17 cellular contexts compared by ENCODE assay signal in the genomic region with DNA sequence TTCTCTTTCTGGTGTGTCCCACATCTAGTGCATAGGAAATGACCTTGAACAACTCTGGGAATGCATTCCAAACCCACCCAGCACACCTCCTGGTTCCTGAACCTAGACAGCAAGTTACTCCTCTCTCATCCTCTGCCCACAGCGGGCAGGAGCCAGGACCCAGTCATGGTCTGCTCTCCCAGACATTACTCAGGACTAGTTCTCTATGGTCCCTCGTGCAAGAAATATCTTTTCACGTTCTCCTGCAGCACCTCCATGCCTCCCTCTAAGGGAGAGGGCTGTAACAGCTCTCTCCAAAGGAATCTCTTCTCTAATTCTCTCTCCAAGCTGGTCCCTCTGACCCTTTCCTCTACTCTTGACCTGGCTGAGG. TPM values are rescaled to one million over a fixed set of nuclear protein-coding genes. Genes with fewer than 3 reads are reported as not detected.
DNase-seq lines count a peak whose midpoint lies in the region; ATAC-seq, FAIRE-seq and TF ChIP-seq lines count a peak whose summit lies in the region.
"Had no signal": no experiment of that assay in that cellular context is flagged by ENCODE, and none has a peak within 500 bp of the region (broad histone marks: within the 10 kb centered on the region; RNA-seq: fewer than 3 reads in every experiment).

No MANE protein-coding gene starts in this region.

- no peak for TF ChIP-seq EP300 in stomach (IDR thresholded peaks at IDR 0.05)

- H3K36me3 ChIP-seq in body of pancreas (replicated peaks in 1 of 2; ENCODE audit: insufficient read depth in 1 of 2, low read depth in 2 of 2) (no peaks in the 10 kb centered on the region), kidney (ENCODE audit: control insufficient read depth in 1 of 2, insufficient read depth in 2 of 2, low read length in 2 of 2) (no peaks in the 10 kb centered on the region), stomach (no peaks in the 10 kb centered on the region), WERI-Rb-1 (no peaks in the 10 kb centered on the region), mucosa of descending colon (ENCODE audit: low read depth) (no peaks in the 10 kb centered on the region)
- H3K36me3 ChIP-seq: left ventricle myocardium inferior had no signal

- DNase-seq in HT-29 (ENCODE audit: low spot score): peak; percentile 11
- DNase-seq in body of pancreas: no peak
- no peak for DNase-seq in kidney
- no peak for DNase-seq in stomach
- DNase-seq in WERI-Rb-1: no peak
- no peak for DNase-seq in midbrain (lab: John Stamatoyannopoulos, UW)
- no peak for DNase-seq in mucosa of descending colon
- DNase-seq: activated naive CD8-positive, alpha-beta T cell treated with anti-CD3 and anti-CD28 coated beads, Interleukin-2, amount 10 ng/mL, durations not matched to agents 7 days and 5 days; C1 segment of cervical spinal cord; effector CD4-positive, alpha-beta T cell; left ventricle myocardium inferior; NCI-H1694; NCI-H524 treated with DMSO at 0.1 percent for 48 hours; SHP77; stimulated activated CD4-positive, alpha-beta T cell treated with anti-CD3 and anti-CD28 coated beads, Interleukin-1b, Interleukin-23, amount 100 ng/mL, for 48 hours had no signal

- ATAC-seq in body of pancreas (no peak), HG03521 (IDR thresholded peaks at IDR 0.05; ENCODE audit: unreplicated experiment) (no peak), mucosa of descending colon (no peak)

- no peak overlapping the region for H3K9ac ChIP-seq in kidney (ENCODE audit: low read length in 2 of 2)
- H3K9ac ChIP-seq: KMS-11 had no signal

- H3K27ac ChIP-seq in body of pancreas: peak overlapping the region in 3 of 4 donors; percentile 86 to 88 (median 88)
- peak overlapping the region; percentile 15 to 35 for H3K27ac ChIP-seq in kidney (ENCODE audit: low read depth in 2 of 2, low read length in 2 of 2)
- peak overlapping the region in 4 of 5 donors; percentile 84 to 92 (median 89) for H3K27ac ChIP-seq in stomach
- no peak overlapping the region for H3K27ac ChIP-seq in WERI-Rb-1
- H3K27ac ChIP-seq: KMS-11 had no signal

- 95 to 98% methylated on average over 3 of the region's 3 CpGs for WGBS in body of pancreas, 2 donors
- 92 to 98% (median 94%) methylated on average over 3 of the region's 3 CpGs for WGBS in stomach, 5 donors

- no peak for TF ChIP-seq POLR2A in body of pancreas (IDR thresholded peaks at IDR 0.05)
- TF ChIP-seq POLR2A in stomach (IDR thresholded peaks at IDR 0.05): no peak

- TF ChIP-seq CTCF in body of pancreas (IDR thresholded peaks at IDR 0.05): no peak
- TF ChIP-seq CTCF in kidney (IDR thresholded peaks at IDR 0.05; ENCODE audit: borderline replicate concordance, extremely low read depth, insufficient read depth): no peak
- no peak for TF ChIP-seq CTCF in stomach (IDR thresholded peaks at IDR 0.05)
- no peak for TF ChIP-seq CTCF in WERI-Rb-1 (IDR thresholded peaks at IDR 0.05; ENCODE audit: low read depth, low read length)
- TF ChIP-seq CTCF in mucosa of descending colon (IDR thresholded peaks at IDR 0.05): no peak

- FAIRE-seq in kidney (lab: Jason Lieb, UNC): no peak

- H3K4me3 ChIP-seq in body of pancreas (no peak overlapping the region), kidney (ENCODE audit: low read length in 2 of 2) (no peak overlapping the region), stomach (no peak overlapping the region), WERI-Rb-1 (ENCODE audit: low read depth, low read length) (no peak overlapping the region), mucosa of descending colon (no peak overlapping the region)
- H3K4me3 ChIP-seq: left ventricle myocardium inferior had no signal

- H3K4me1 ChIP-seq in body of pancreas (peaks cover 33% of the 10 kb centered on the region), kidney (ENCODE audit: control insufficient read depth in 1 of 2, insufficient read depth in 1 of 2, low read depth in 1 of 2, low read length in 2 of 2) (peaks cover 14 to 26% of the 10 kb centered on the region in 2 donors), stomach (peaks cover 14 to 63% (median 42%) of the 10 kb centered on the region in 4 donors), mucosa of descending colon (ENCODE audit: low read depth) (peaks cover 3% of the 10 kb centered on the region)

- intact Hi-C loops in body of pancreas (cut with DNase I): no loop called here
- intact Hi-C loops in kidney (cut with DNase I): no loop called here
- intact Hi-C loops in stomach (cut with DNase I; ENCODE audit: low total_unique reads): no loop called here
- intact Hi-C loops in mucosa of descending colon (cut with DNase I, micrococcal nuclease): no loop called here

- no peaks in the 10 kb centered on the region for H3K27me3 ChIP-seq in body of pancreas
- H3K27me3 ChIP-seq in stomach: no peaks in the 10 kb centered on the region
- no peaks in the 10 kb centered on the region for H3K27me3 ChIP-seq in WERI-Rb-1 (ENCODE audit: insufficient read depth, low read depth, severe bottlenecking)

- H3K9me3 ChIP-seq in body of pancreas: no peaks in the 10 kb centered on the region
- H3K9me3 ChIP-seq in kidney (ENCODE audit: control insufficient read depth in 1 of 2, low read length in 2 of 2): no peaks in the 10 kb centered on the region
- no peaks in the 10 kb centered on the region for H3K9me3 ChIP-seq in stomach
- H3K9me3 ChIP-seq in WERI-Rb-1 (ENCODE audit: severe bottlenecking): no peaks in the 10 kb centered on the region
- no peaks in the 10 kb centered on the region for H3K9me3 ChIP-seq in mucosa of descending colon
- H3K9me3 ChIP-seq: left ventricle myocardium inferior had no signal

RNA-seq across cellular contexts. Expression of gene PRSS23, which starts 57.9 kb away (rescaled TPM):
- 13.9 and 14.2 TPM in 2 replicates for total RNA-seq in HT-29 (2014; rRNA removed; shearing (Covaris generic))
- total RNA-seq in body of pancreas (10 to 100 TPM in 1 of 2 donors, 1 to 10 TPM in 1; 4.0 to 20.0 TPM), kidney (54.6 TPM), stomach (10 to 100 TPM in 4 of 5 donors, 1 to 10 TPM in 1; 4.1 to 98.8 (median 72.9) TPM), mucosa of descending colon (100 to 1,000 TPM in 2 of 3 donors, 10 to 100 TPM in 1; 75.0 to 128 (median 122) TPM)
- polyA plus RNA-seq in kidney (ENCODE audit: insufficient read depth, low read depth, low replicate concordance) (53.4 TPM), stomach (10 to 100 TPM; 11.0 to 12.2 (median 11.7) TPM)
